ENCODE assay signal across 2 cellular contexts in the genomic region with DNA sequence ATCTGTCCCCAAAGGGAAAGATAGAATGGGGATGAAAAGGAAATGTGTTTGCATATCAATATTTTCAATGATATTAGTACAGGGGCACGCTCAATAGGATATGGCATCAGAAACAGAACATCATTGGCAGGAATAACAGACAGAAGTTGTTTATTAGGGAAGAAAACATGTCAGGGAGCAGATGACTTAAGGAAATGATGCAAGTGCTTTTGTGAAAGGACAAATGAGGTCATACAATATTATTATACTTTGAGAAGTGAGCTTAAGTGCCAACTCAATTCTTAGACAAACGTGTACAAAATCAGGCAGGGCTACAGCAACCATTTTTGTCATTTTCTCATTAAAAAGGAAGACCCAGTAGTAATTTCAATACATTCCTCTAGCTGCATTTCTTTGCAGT.
TF ChIP-seq lines count a peak whose summit lies in the region.

No MANE protein-coding gene starts in this region.

TF ChIP-seq in liver, 16 proteins besides CTCF, POLR2A, EP300 and RAD21 (continued from another document):
- TF ChIP-seq ZBTB33 (IDR thresholded peaks at IDR 0.05) (no peak), JUND (IDR thresholded peaks at IDR 0.05) (no peak), HNF4G (IDR thresholded peaks at IDR 0.05) (no peak), FOXA1 (IDR thresholded peaks at IDR 0.05) (no peak), GABPA (IDR thresholded peaks at IDR 0.05 in 1 of 2, conservative IDR thresholded peaks at IDR 0.05 in 1 of 2) (no peak), REST (IDR thresholded peaks at IDR 0.05) (no peak), EGR1 (IDR thresholded peaks at IDR 0.05; ENCODE audit: low read depth in 2 of 2) (no peak), YY1 (IDR thresholded peaks at IDR 0.05) (no peak), RXRA (IDR thresholded peaks at IDR 0.05) (no peak), MAX (IDR thresholded peaks at IDR 0.05) (no peak)
TF ChIP-seq in liver: peak in this region for 0.

TF ChIP-seq in HepG2, 621 proteins besides CTCF, POLR2A, EP300 and RAD21 (continued from another document):
- TF ChIP-seq, protein P1, sequence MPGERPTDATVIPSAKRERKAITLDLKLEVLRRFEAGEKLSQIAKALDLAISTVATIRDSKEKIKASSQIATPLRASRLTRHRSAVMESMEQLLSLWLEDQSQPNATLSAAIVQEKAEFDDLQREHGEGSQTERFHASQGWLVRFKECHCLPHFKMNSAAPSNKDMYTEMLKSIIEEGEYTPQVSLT (CRISPR knock-in tag; IDR thresholded peaks at IDR 0.05; ENCODE audit: borderline replicate concordance, low read depth): no peak
- TF ChIP-seq SRY (CRISPR knock-in tag; IDR thresholded peaks at IDR 0.05): no peak
